Comparison of ENCODE assay signal across 2 cellular contexts in genomic region chr3:142990706-142991105, GRCh38.
TF ChIP-seq lines count a peak whose summit lies in the region.

No MANE protein-coding gene starts in this region.

TF ChIP-seq in GM12891, 5 proteins besides CTCF, POLR2A, EP300 and RAD21:
- TF ChIP-seq POLR2AphosphoS5 (IDR thresholded peaks at IDR 0.05; ENCODE audit: low read depth, low read length) (no peak), PAX5 (IDR thresholded peaks at IDR 0.05; ENCODE audit: insufficient read depth, low read length, severe bottlenecking) (no peak), SPI1 (IDR thresholded peaks at IDR 0.05; ENCODE audit: low read depth, low read length) (peak; percentile 68), POU2F2 (IDR thresholded peaks at IDR 0.05; ENCODE audit: low read depth, low read length) (no peak), TAF1 (IDR thresholded peaks at IDR 0.05; ENCODE audit: low read depth, low read length) (no peak)

TF ChIP-seq in K562, 482 proteins besides CTCF, POLR2A, EP300 and RAD21:
- TF ChIP-seq SP1 (CRISPR knock-in tag; IDR thresholded peaks at IDR 0.05) (no peak), MEIS2 (IDR thresholded peaks at IDR 0.05; ENCODE audit: partially characterized antibody) (peak; percentile 23)
- TF ChIP-seq, protein P1, sequence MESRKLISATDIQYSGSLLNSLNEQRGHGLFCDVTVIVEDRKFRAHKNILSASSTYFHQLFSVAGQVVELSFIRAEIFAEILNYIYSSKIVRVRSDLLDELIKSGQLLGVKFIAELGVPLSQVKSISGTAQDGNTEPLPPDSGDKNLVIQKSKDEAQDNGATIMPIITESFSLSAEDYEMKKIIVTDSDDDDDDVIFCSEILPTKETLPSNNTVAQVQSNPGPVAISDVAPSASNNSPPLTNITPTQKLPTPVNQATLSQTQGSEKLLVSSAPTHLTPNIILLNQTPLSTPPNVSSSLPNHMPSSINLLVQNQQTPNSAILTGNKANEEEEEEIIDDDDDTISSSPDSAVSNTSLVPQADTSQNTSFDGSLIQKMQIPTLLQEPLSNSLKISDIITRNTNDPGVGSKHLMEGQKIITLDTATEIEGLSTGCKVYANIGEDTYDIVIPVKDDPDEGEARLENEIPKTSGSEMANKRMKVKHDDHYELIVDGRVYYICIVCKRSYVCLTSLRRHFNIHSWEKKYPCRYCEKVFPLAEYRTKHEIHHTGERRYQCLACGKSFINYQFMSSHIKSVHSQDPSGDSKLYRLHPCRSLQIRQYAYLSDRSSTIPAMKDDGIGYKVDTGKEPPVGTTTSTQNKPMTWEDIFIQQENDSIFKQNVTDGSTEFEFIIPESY (CRISPR knock-in tag; IDR thresholded peaks at IDR 0.05) = peak; percentile 54; the same call in 1 of the 2 replicates
